31 cellular contexts compared by ENCODE assay signal in genomic region chr10:22501863-22502262, GRCh38.
"Had no signal": no experiment of that assay in that cellular context is flagged by ENCODE, and none has a peak within 500 bp of the region (broad histone marks: within the 10 kb centered on the region; RNA-seq: fewer than 3 reads in every experiment).

No MANE protein-coding gene starts in this region.

- H3K4me1 ChIP-seq: body of pancreas had no signal

- H3K4me3 ChIP-seq: body of pancreas, coronary artery had no signal

- H3K27ac ChIP-seq: body of pancreas, coronary artery had no signal

- FAIRE-seq: frontal cortex had no signal

- H3K27ac Mint-ChIP-seq: activated CD4-positive, alpha-beta memory T cell treated with anti-CD3 and anti-CD28 coated beads, Interleukin-2, amount 10 ng/mL, durations not matched to agents 7 days and 5 days; activated CD4-positive, alpha-beta T cell treated with anti-CD3 and anti-CD28 coated beads for 36 hours; activated CD4-positive, alpha-beta T cell treated with anti-CD3 and anti-CD28 coated beads, Interleukin-2, amount 10 ng/mL, durations not matched to agents 24 days and 14 days; activated naive CD8-positive, alpha-beta T cell; activated T-cell treated with anti-CD3 and anti-CD28 coated beads, Interleukin-2, amount 50 U/mL, for 24 hours; activated T-cell treated with anti-CD3 and anti-CD28 coated beads, Interleukin-2, amount 50 U/mL, for 72 hours; dendritic cell treated with granulocyte-macrophage colony-stimulating factor and Interleukin-4, amounts not matched to agents 40 ng/mL and 50 ng/mL, for 4 days; T-helper 17 cell; T-helper 2 cell treated with Interferon-gamma antibody and Interleukin-4, amounts not matched to agents 5 μg/mL and 100 μg/mL, for 36 hours had no signal

- H3K4me3 Mint-ChIP-seq: activated CD4-positive, alpha-beta memory T cell treated with anti-CD3 and anti-CD28 coated beads, Interleukin-2, amount 10 ng/mL, durations not matched to agents 7 days and 5 days; activated CD4-positive, alpha-beta T cell treated with anti-CD3 and anti-CD28 coated beads for 36 hours; activated CD4-positive, alpha-beta T cell treated with anti-CD3 and anti-CD28 coated beads, Interleukin-2, amount 10 ng/mL, durations not matched to agents 24 days and 14 days; activated naive CD8-positive, alpha-beta T cell; activated T-cell treated with anti-CD3 and anti-CD28 coated beads, Interleukin-2, amount 50 U/mL, for 24 hours; activated T-cell treated with anti-CD3 and anti-CD28 coated beads, Interleukin-2, amount 50 U/mL, for 72 hours; dendritic cell treated with granulocyte-macrophage colony-stimulating factor and Interleukin-4, amounts not matched to agents 40 ng/mL and 50 ng/mL, for 4 days; effector memory CD8-positive, alpha-beta T cell; T-helper 17 cell; T-helper 2 cell treated with Interferon-gamma antibody and Interleukin-4, amounts not matched to agents 5 μg/mL and 100 μg/mL, for 36 hours had no signal

- H3K9me3 Mint-ChIP-seq: activated CD4-positive, alpha-beta memory T cell treated with anti-CD3 and anti-CD28 coated beads, Interleukin-2, amount 10 ng/mL, durations not matched to agents 7 days and 5 days; activated CD4-positive, alpha-beta T cell treated with anti-CD3 and anti-CD28 coated beads, Interleukin-2, amount 10 ng/mL, durations not matched to agents 24 days and 14 days; activated T-cell treated with anti-CD3 and anti-CD28 coated beads, Interleukin-2, amount 50 U/mL, for 24 hours; activated T-cell treated with anti-CD3 and anti-CD28 coated beads, Interleukin-2, amount 50 U/mL, for 72 hours; dendritic cell treated with granulocyte-macrophage colony-stimulating factor and Interleukin-4, amounts not matched to agents 40 ng/mL and 50 ng/mL, for 4 days; effector memory CD8-positive, alpha-beta T cell; T-helper 2 cell treated with Interferon-gamma antibody and Interleukin-4, amounts not matched to agents 5 μg/mL and 100 μg/mL, for 36 hours had no signal

- H3K36me3 Mint-ChIP-seq: activated naive CD8-positive, alpha-beta T cell had no signal

- ATAC-seq: activated CD4-positive, alpha-beta T cell treated with anti-CD3 and anti-CD28 coated beads for 36 hours; activated T-cell treated with anti-CD3 and anti-CD28 coated beads, Interleukin-2, amount 50 U/mL, for 72 hours; body of pancreas; effector memory CD8-positive, alpha-beta T cell; T-helper 17 cell had no signal

- H3K9me3 ChIP-seq: body of pancreas had no signal

- H3K27me3 ChIP-seq: body of pancreas had no signal

- DNase-seq: activated CD4-positive, alpha-beta memory T cell treated with anti-CD3 and anti-CD28 coated beads, Interleukin-2, amount 10 ng/mL, durations not matched to agents 7 days and 5 days; activated CD4-positive, alpha-beta T cell treated with anti-CD3 and anti-CD28 coated beads for 36 hours; activated CD4-positive, alpha-beta T cell treated with anti-CD3 and anti-CD28 coated beads, Interleukin-2, amount 10 ng/mL, durations not matched to agents 24 days and 14 days; activated CD4-positive, alpha-beta T cell treated with anti-CD3 and anti-CD28 coated beads, Interleukin-2, amount 50 U/mL, for 4 hours; activated CD4-positive, CD25-positive, alpha-beta regulatory T cell; activated CD4-positive, CD25-positive, alpha-beta regulatory T cell treated with anti-CD3 and anti-CD28 coated beads, Interleukin-2, amount 50 U/mL, for 72 hours; activated CD8-positive, alpha-beta memory T cell treated with anti-CD3 and anti-CD28 coated beads, Interleukin-2, amount 50 U/mL, for 48 hours; activated gamma-delta T cell treated with Interleukin-2 at 50 U/mL for 16 hours; activated naive CD4-positive, alpha-beta T cell treated with anti-CD3 and anti-CD28 coated beads, Interleukin-2, amount 50 U/mL, for 16 hours; activated naive CD4-positive, alpha-beta T cell treated with Interleukin-2 at 50 U/mL for 16 hours; activated T-cell treated with anti-CD3 and anti-CD28 coated beads for 4 hours; activated T-cell treated with anti-CD3 and anti-CD28 coated beads, Interleukin-2, amount 50 U/mL, for 24 hours; activated T-cell treated with anti-CD3 and anti-CD28 coated beads, Interleukin-2, amount 50 U/mL, for 72 hours; amniotic stem cell; aorta; body of pancreas; central memory CD4-positive, alpha-beta T cell; cerebellar nuclear complex; effector CD4-positive, alpha-beta T cell; effector memory CD8-positive, alpha-beta T cell; erythroblast; foreskin fibroblast; head of caudate nucleus; T-helper 1 cell; T-helper 17 cell; T1000 had no signal
